ENCODE assay signal across 8 cellular contexts in the genomic region with DNA sequence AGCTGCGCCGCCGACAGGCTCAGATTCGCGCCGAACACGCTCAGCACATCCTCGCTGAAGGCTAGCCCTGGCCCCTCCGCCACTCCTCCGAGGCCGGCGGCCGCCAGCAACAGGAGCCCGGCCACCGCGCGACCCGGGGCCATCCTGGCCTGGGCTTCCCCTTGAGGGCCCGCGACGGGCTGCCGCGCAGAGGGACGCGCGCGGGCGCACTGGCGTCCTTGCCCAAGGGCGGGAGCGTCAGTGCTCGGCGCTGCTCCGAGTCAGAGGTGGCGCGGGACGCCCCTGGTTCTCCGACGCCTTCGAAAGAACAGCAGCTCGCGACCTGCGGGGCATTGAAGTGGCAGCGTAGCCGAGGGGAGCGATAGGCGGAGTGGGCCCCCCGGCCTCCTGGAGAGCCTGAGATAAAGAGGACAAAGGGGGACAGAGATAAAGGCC. TPM values are rescaled to one million over a fixed set of nuclear protein-coding genes. Genes with fewer than 3 reads are reported as not detected.
DNase-seq lines count a peak whose midpoint lies in the region; FAIRE-seq and TF ChIP-seq lines count a peak whose summit lies in the region.

No MANE protein-coding gene starts in this region.

- TF ChIP-seq POLR2A in GM12891 (IDR thresholded peaks at IDR 0.05; ENCODE audit: low read depth, low read length), result no peak; the same call in 1 of the 2 replicates
- no peak for TF ChIP-seq POLR2A in lower leg skin (IDR thresholded peaks at IDR 0.05)

- H3T11ph ChIP-seq in H9 (ENCODE audit: low read length), result no peak overlapping the region

- H3K36me3 ChIP-seq in Loucy (ENCODE audit: insufficient read depth, low read length), result no peaks in the 10 kb centered on the region

- no peak overlapping the region for H3K14ac ChIP-seq in H9 (ENCODE audit: insufficient read depth, low read length)

- in situ Hi-C loops in KBM-7 (cut with MboI; ENCODE audit: low pct_unique_long_range_greater_than_20kb, low sequenced_read_pairs), result no loop called here

- H4K5ac ChIP-seq in H9 (ENCODE audit: insufficient read length, low read depth, low read length), result no peak overlapping the region

- TF ChIP-seq CTCF in H9 (conservative IDR thresholded peaks at IDR 0.05), result no peak
- TF ChIP-seq CTCF in Loucy (conservative IDR thresholded peaks at IDR 0.05; ENCODE audit: low read length), result no peak
- no peak for TF ChIP-seq CTCF in lower leg skin (IDR thresholded peaks at IDR 0.05)

- peak overlapping the region; percentile 74 to 83 for H3K4me3 Mint-ChIP-seq in H9

- H2BK12ac ChIP-seq in H9 (ENCODE audit: insufficient read length, low read depth, low read length), result no peak overlapping the region

- H3K56ac ChIP-seq in H9 (ENCODE audit: insufficient read length, low read depth, low read length), result no peak overlapping the region

- H3K23me2 ChIP-seq in H9 (ENCODE audit: insufficient read length, low read depth, low read length, poor library complexity, severe bottlenecking), result peaks cover 17% of the 10 kb centered on the region

- no peaks in the 10 kb centered on the region for H3K9me2 ChIP-seq in Loucy (replicated peaks; ENCODE audit: low read depth, low read length)

- peaks cover 9% of the 10 kb centered on the region; the same call in 1 of the 2 replicates for H3K4me1 ChIP-seq in H9 (ENCODE audit: insufficient read depth, low read length)
- peaks cover 48% of the 10 kb centered on the region for H3K4me1 ChIP-seq in Loucy (ENCODE audit: insufficient read depth, low read length, poor library complexity, severe bottlenecking)

- H3K4me3 ChIP-seq in Loucy (ENCODE audit: low read length, poor library complexity, severe bottlenecking) (peak overlapping the region; percentile 81), lower leg skin (ENCODE audit: low read depth, poor library complexity, severe bottlenecking) (peak overlapping the region; percentile 51)

- no peaks in the 10 kb centered on the region for H3K9me3 ChIP-seq in H9 (ENCODE audit: control insufficient read depth, low read depth, low read length)
- H3K9me3 ChIP-seq in Loucy (ENCODE audit: insufficient read depth, low read depth, low read length), result no peaks in the 10 kb centered on the region

- FAIRE-seq in GM12891 (lab: Jason Lieb, UNC), result no peak

- H3K9ac ChIP-seq in H9 (ENCODE audit: extremely low read depth, insufficient read length, low read length) (peak overlapping the region; percentile 11), Loucy (ENCODE audit: low read depth, low read length, poor library complexity, severe bottlenecking) (peak overlapping the region; percentile 91)

- intact Hi-C loops in lower leg skin (cut with DNase I; ENCODE audit: low total_unique reads), result no loop called here

- no CpG with 5 or more reads among the region's 48 CpGs for WGBS in H9 (ENCODE audit: extremely low coverage, insufficient read length, low lambda C conversion rate)
- WGBS in lower leg skin, 2 donors, result 0 to 1% methylated on average over 30 to 42 of the region's 48 CpGs

- no peak overlapping the region for H2BK5ac ChIP-seq in H9 (ENCODE audit: insufficient read length, low read length)

- peaks cover 1% of the 10 kb centered on the region; the same call in 1 of the 2 replicates for H3K79me2 ChIP-seq in H9 (ENCODE audit: insufficient read depth, low read length)
- peaks cover 47% of the 10 kb centered on the region for H3K79me2 ChIP-seq in Loucy (ENCODE audit: insufficient read depth, low read length)

- peaks cover 27% of the 10 kb centered on the region for H3K27me3 Mint-ChIP-seq in H9 (ENCODE audit: low read depth)

- no peak overlapping the region for H4K8ac ChIP-seq in H9 (replicated peaks; ENCODE audit: insufficient read length, low read depth, low read length)

- no peaks in the 10 kb centered on the region for H3K36me3 Mint-ChIP-seq in H9 (ENCODE audit: insufficient read depth in 1 of 3, low read depth in 3 of 3)

- H4K20me1 ChIP-seq in H9 (ENCODE audit: control insufficient read depth, insufficient read depth, insufficient read length), result no peaks in the 10 kb centered on the region
- H4K20me1 ChIP-seq in Loucy (ENCODE audit: insufficient read depth, low read length, poor library complexity, severe bottlenecking), result peaks cover 42% of the 10 kb centered on the region

- no peak overlapping the region for H2AK5ac ChIP-seq in H9 (ENCODE audit: insufficient read length, low read length)

- no peaks in the 10 kb centered on the region for H3K9me3 Mint-ChIP-seq in H9

- H2BK15ac ChIP-seq in H9 (ENCODE audit: low read depth, low read length), result no peak overlapping the region

- no peak overlapping the region for H4K91ac ChIP-seq in H9 (ENCODE audit: insufficient read length, low read depth, low read length)

- no peak overlapping the region for H3K18ac ChIP-seq in H9 (ENCODE audit: insufficient read length, low read depth, low read length)

- peaks cover 35 to 43% of the 10 kb centered on the region in 2 experiments for H3K4me1 Mint-ChIP-seq in H9

- peak overlapping the region in 2 of 3 experiments; percentile 76 to 84; a peak in 2 of 7 replicates for H3K27ac Mint-ChIP-seq in H9

- H3K27ac ChIP-seq in H9 (ENCODE audit: insufficient read length, low read depth, low read length), result no peak overlapping the region

- no peak overlapping the region for H3K4ac ChIP-seq in H9 (ENCODE audit: low read depth, low read length)

- H2BK20ac ChIP-seq in H9 (ENCODE audit: low read depth, low read length, poor library complexity, severe bottlenecking), result no peak overlapping the region

- no peak overlapping the region for H3K23ac ChIP-seq in H9 (ENCODE audit: insufficient read length, low read depth, low read length)

- no peaks in the 10 kb centered on the region for H3K79me1 ChIP-seq in H9 (ENCODE audit: insufficient read depth, low read depth, low read length, poor library complexity, severe bottlenecking)

- DNase-seq in GM12891 (ENCODE audit: insufficient read length, low spot score) (peak; percentile 51), H9 (peak; percentile 61), dedifferentiated amniotic fluid mesenchymal stem cell (ENCODE audit: extremely low spot score) (peak; percentile 22), lower leg skin (ENCODE audit: low spot score in 2 of 2) (peak; percentile 33 to 93), KBM-7 (no peak)
- peak; percentile 49 for DNase-seq in activated CD4-positive, alpha-beta T cell treated with anti-CD3 and anti-CD28 coated beads for 1 hour
- DNase-seq in stimulated activated CD4-positive, alpha-beta T cell treated with anti-CD3 and anti-CD28 coated beads, TNF-alpha, amount 100 ng/mL, for 24 hours (ENCODE audit: low read depth in 3 of 3), result peak; percentile 40 to 66 (median 51)

- no peak overlapping the region for H2BK120ac ChIP-seq in H9 (ENCODE audit: low read depth, low read length, poor library complexity, severe bottlenecking)

- H2AFZ ChIP-seq in H9 (ENCODE audit: low read length), result no peak overlapping the region
- peak overlapping the region; percentile 74 for H2AFZ ChIP-seq in Loucy (ENCODE audit: low read length)

- H3K27me3 ChIP-seq in H9 (ENCODE audit: insufficient read depth, low read length), result peaks cover 2% of the 10 kb centered on the region; the same call in 1 of the 2 replicates
- H3K27me3 ChIP-seq in Loucy (ENCODE audit: insufficient read depth, low read length, poor library complexity, severe bottlenecking), result no peaks in the 10 kb centered on the region

- H3F3A ChIP-seq in Loucy (ENCODE audit: low read depth), result peaks cover 13% of the 10 kb centered on the region; the same call in 1 of the 2 replicates

- peak overlapping the region; percentile 83 for H3K4me2 ChIP-seq in H9 (ENCODE audit: insufficient read depth, insufficient read length, low read length)
- peak overlapping the region; percentile 93 for H3K4me2 ChIP-seq in Loucy (ENCODE audit: low read depth, low read length, poor library complexity, severe bottlenecking)

TF ChIP-seq in GM12891, 5 proteins besides CTCF, POLR2A, EP300 and RAD21:
- TF ChIP-seq TAF1 (IDR thresholded peaks at IDR 0.05; ENCODE audit: low read depth, low read length), result peak; percentile 43
- TF ChIP-seq POU2F2 (IDR thresholded peaks at IDR 0.05; ENCODE audit: low read depth, low read length), result no peak; the same call in 1 of the 2 replicates

RNA-seq across cellular contexts. Expression of a gene that starts 0.7 kb away (rescaled TPM):
- 19.8 TPM for polyA plus RNA-seq in GM12891 (2012; ENCODE audit: low read depth, missing spikeins)
- total RNA-seq in H9 (2021), result 11.0 and 11.3 TPM in 2 replicates
- 10 to 100 TPM; 11.0 to 34.0 (median 21.8) TPM for total RNA-seq in lower leg skin
